21 cellular contexts compared by ENCODE assay signal in the genomic region with DNA sequence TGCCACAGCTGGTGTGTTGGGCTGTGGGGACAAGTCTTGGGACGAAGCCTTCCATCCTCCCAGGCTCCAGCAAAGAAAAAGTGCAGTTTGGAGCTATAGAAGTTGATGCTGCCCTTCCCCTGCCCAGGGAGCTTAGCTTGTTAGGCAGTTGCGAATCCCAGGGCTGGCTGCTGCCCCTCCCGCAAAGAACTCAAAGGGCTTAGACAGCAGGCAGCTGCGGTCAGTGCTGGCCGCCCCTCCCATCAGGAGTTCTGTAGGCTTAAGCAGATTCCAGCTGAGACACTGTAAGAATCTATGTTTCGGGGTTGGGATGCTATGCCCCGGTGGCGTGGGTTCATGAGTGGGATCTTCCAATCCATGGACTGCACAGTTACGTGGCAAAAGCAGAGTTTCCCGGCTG.
A peak's percentile ranks its signal among the peaks of the same experiment; 100 is the strongest.
DNase-seq lines count a peak whose midpoint lies in the region; ATAC-seq and TF ChIP-seq lines count a peak whose summit lies in the region.
"Had no signal": no experiment of that assay in that cellular context is flagged by ENCODE, and none has a peak within 500 bp of the region (broad histone marks: within the 10 kb centered on the region; RNA-seq: fewer than 3 reads in every experiment).

No MANE protein-coding gene starts in this region.

- intact Hi-C loops in cardiac septum (cut with DNase I) = no loop called here

- H3K9ac ChIP-seq in endodermal cell (ENCODE audit: extremely low read depth, low read length, poor library complexity, severe bottlenecking) = no peak overlapping the region
- H3K9ac ChIP-seq: BLaER1 had no signal

- H3K27me3 ChIP-seq in endodermal cell (ENCODE audit: control insufficient read depth, insufficient read depth, low read length, poor library complexity, severe bottlenecking) = no peaks in the 10 kb centered on the region

- no peak overlapping the region for H3K27ac ChIP-seq in endodermal cell (ENCODE audit: low read depth, low read length)
- H3K27ac ChIP-seq: 22Rv1, BLaER1, C4-2B had no signal

- TF ChIP-seq CTCF in endodermal cell (conservative IDR thresholded peaks at IDR 0.05) = no peak

- WGBS in endodermal cell (ENCODE audit: insufficient coverage in 1 of 2, insufficient read length in 1 of 2), 2 experiments = 92% methylated on average over 10 of the region's 10 CpGs; no CpG with 5 or more reads in 1 of the 2 experiments

- no peak overlapping the region for H3K4me3 Mint-ChIP-seq in endodermal cell
- H3K4me3 Mint-ChIP-seq in stimulated activated memory B cell treated with anti-CD40 and anti-IgM and Interleukin-4, amounts not matched to agents 10 μg/mL and 1 μg/mL and 100 μg/mL, for 72 hours = no peak overlapping the region
- H3K4me3 Mint-ChIP-seq: B cell; CD4-positive, CD25-positive, alpha-beta regulatory T cell; CD8-positive, alpha-beta T cell; GM23338; H9 had no signal

- no peak for ATAC-seq in stimulated activated memory B cell treated with anti-CD40 and anti-IgM and Interleukin-4, amounts not matched to agents 10 μg/mL and 1 μg/mL and 100 μg/mL, for 72 hours
- ATAC-seq: CD8-positive, alpha-beta T cell; GM12878; GM23338; HCT116 had no signal

- no peak overlapping the region for H3K4me3 ChIP-seq in endodermal cell (ENCODE audit: low read length)
- H3K4me3 ChIP-seq: BLaER1, GM12878, GM23338 had no signal

- H3K36me3 Mint-ChIP-seq in endodermal cell (ENCODE audit: low read depth) = no peaks in the 10 kb centered on the region
- H3K36me3 Mint-ChIP-seq in stimulated activated memory B cell treated with anti-CD40 and anti-IgM and Interleukin-4, amounts not matched to agents 10 μg/mL and 1 μg/mL and 100 μg/mL, for 72 hours = no peaks in the 10 kb centered on the region
- H3K36me3 Mint-ChIP-seq: CD4-positive, CD25-positive, alpha-beta regulatory T cell; CD8-positive, alpha-beta T cell had no signal

- peaks cover 37% of the 10 kb centered on the region for H3K9me3 Mint-ChIP-seq in endodermal cell
- H3K9me3 Mint-ChIP-seq in stimulated activated memory B cell treated with anti-CD40 and anti-IgM and Interleukin-4, amounts not matched to agents 10 μg/mL and 1 μg/mL and 100 μg/mL, for 72 hours = no peaks in the 10 kb centered on the region
- H3K9me3 Mint-ChIP-seq: GM23338 had no signal

- H3K9me3 ChIP-seq in endodermal cell (ENCODE audit: control insufficient read depth, low read length) = no peaks in the 10 kb centered on the region

- no peaks in the 10 kb centered on the region for H3K27me3 Mint-ChIP-seq in endodermal cell (ENCODE audit: insufficient read depth)
- no peaks in the 10 kb centered on the region for H3K27me3 Mint-ChIP-seq in stimulated activated memory B cell treated with anti-CD40 and anti-IgM and Interleukin-4, amounts not matched to agents 10 μg/mL and 1 μg/mL and 100 μg/mL, for 72 hours
- H3K27me3 Mint-ChIP-seq: B cell; CD4-positive, CD25-positive, alpha-beta regulatory T cell had no signal

- H3K27ac Mint-ChIP-seq in endodermal cell = no peak overlapping the region
- no peak overlapping the region for H3K27ac Mint-ChIP-seq in stimulated activated memory B cell treated with anti-CD40 and anti-IgM and Interleukin-4, amounts not matched to agents 10 μg/mL and 1 μg/mL and 100 μg/mL, for 72 hours
- H3K27ac Mint-ChIP-seq: B cell; CD4-positive, CD25-positive, alpha-beta regulatory T cell; CD8-positive, alpha-beta T cell; GM23338 had no signal

- no peaks in the 10 kb centered on the region for H3K4me1 Mint-ChIP-seq in endodermal cell
- H3K4me1 Mint-ChIP-seq in stimulated activated memory B cell treated with anti-CD40 and anti-IgM and Interleukin-4, amounts not matched to agents 10 μg/mL and 1 μg/mL and 100 μg/mL, for 72 hours = no peaks in the 10 kb centered on the region
- H3K4me1 Mint-ChIP-seq: B cell; CD4-positive, CD25-positive, alpha-beta regulatory T cell; GM23338 had no signal

- no peaks in the 10 kb centered on the region for H3K36me3 ChIP-seq in endodermal cell (ENCODE audit: control insufficient read depth, insufficient read depth, low read length)
- H3K36me3 ChIP-seq: BLaER1 had no signal

- no peaks in the 10 kb centered on the region for H3K4me1 ChIP-seq in endodermal cell (ENCODE audit: control insufficient read depth, insufficient read depth, low read length)
- H3K4me1 ChIP-seq: BLaER1 had no signal

- peak; percentile 73 for DNase-seq in NCI-H82 (lab: John Stamatoyannopoulos, UW)
- DNase-seq in NCI-H82 treated with DMSO at 0.1 percent for 48 hours (lab: John Stamatoyannopoulos, UW; ENCODE audit: unreplicated experiment) = no peak
- peak; percentile 42 for DNase-seq in endodermal cell
- peak; percentile 77 for DNase-seq in mesenteric fat pad (ENCODE audit: low spot score)
- no peak for DNase-seq in cardiac septum (ENCODE audit: low spot score)
- no peak for DNase-seq in medulla oblongata (ENCODE audit: extremely low spot score)
- DNase-seq: CD4-positive, CD25-positive, alpha-beta regulatory T cell; CD8-positive, alpha-beta T cell; DMS 273 treated with DMSO at 0.1 percent for 48 hours; DMS79; EL; GDM1; H9 had no signal

Comparison
In these comparisons a context has a peak if more than half of its experiments do, and no peak if none do; other contexts are left out.
1. DNase-seq: peak in NCI-H82 (single experiment), endodermal cell (single experiment) and mesenteric fat pad (single experiment); none in NCI-H82 treated with DMSO at 0.1 percent for 48 hours (single experiment), cardiac septum (single experiment) and medulla oblongata (single experiment).